Comparison of ENCODE assay signal across 11 cellular contexts in the genomic region with DNA sequence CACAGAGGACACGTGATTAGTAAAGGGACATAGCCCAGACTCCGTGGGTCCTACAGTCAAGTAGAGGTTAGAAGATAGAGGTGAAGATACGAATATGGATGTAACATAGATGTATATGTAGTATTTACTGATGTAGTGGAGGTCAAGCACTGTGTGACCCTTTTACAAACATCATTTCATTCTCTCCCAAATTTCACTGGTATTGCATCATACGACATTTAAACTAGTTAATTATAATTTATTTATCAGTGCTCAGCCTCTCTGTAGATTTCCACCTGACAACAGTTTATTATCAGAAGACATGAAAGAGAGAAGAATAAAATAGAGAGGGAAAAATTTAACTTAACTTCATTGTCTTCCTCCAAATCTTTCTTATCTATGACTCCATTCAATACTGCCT.
"Had no signal": no experiment of that assay in that cellular context is flagged by ENCODE, and none has a peak within 500 bp of the region (broad histone marks: within the 10 kb centered on the region; RNA-seq: fewer than 3 reads in every experiment).

No MANE protein-coding gene starts in this region.

- H3K4me1 ChIP-seq: HAP-1 had no signal

- H3K9ac ChIP-seq: GM23248 had no signal

- H3K36me3 ChIP-seq: HAP-1 had no signal

- FAIRE-seq: H1, H54 had no signal

- H3K4me3 ChIP-seq: GM23248, GM23338, HAP-1 had no signal

- ATAC-seq: GM23338, HCT116 had no signal

- H3K27ac ChIP-seq: GM23248 had no signal

- DNase-seq: GM23248, GOT3, H7, H9, HCEC 1CT, HFFc6 had no signal

- H3K9me3 ChIP-seq: HAP-1 had no signal

- H2AFZ ChIP-seq: GM23248, GM23338 had no signal

- H3K4me3 Mint-ChIP-seq: GM23338, H9, HFFc6 had no signal

- H3K9me3 Mint-ChIP-seq: HFFc6 had no signal

- H3K4me2 ChIP-seq: GM23338 had no signal

- H3K4me1 Mint-ChIP-seq: GM23338 had no signal

- H3K27ac Mint-ChIP-seq: GM23338, H9, HFFc6 had no signal
